In genomic region chr14:85711620-85712019, GRCh38 we compare ENCODE assay signal across 3 cellular contexts.
"Had no signal": no experiment of that assay in that cellular context is flagged by ENCODE, and none has a peak within 500 bp of the region (broad histone marks: within the 10 kb centered on the region; RNA-seq: fewer than 3 reads in every experiment).

No MANE protein-coding gene starts in this region.

- DNase-seq: GDM1, GF-D8 had no signal

- ATAC-seq: GM12878 had no signal

- H3K4me3 ChIP-seq: GM12878 had no signal
